Comparison of ENCODE assay signal across 7 cellular contexts in the genomic region with DNA sequence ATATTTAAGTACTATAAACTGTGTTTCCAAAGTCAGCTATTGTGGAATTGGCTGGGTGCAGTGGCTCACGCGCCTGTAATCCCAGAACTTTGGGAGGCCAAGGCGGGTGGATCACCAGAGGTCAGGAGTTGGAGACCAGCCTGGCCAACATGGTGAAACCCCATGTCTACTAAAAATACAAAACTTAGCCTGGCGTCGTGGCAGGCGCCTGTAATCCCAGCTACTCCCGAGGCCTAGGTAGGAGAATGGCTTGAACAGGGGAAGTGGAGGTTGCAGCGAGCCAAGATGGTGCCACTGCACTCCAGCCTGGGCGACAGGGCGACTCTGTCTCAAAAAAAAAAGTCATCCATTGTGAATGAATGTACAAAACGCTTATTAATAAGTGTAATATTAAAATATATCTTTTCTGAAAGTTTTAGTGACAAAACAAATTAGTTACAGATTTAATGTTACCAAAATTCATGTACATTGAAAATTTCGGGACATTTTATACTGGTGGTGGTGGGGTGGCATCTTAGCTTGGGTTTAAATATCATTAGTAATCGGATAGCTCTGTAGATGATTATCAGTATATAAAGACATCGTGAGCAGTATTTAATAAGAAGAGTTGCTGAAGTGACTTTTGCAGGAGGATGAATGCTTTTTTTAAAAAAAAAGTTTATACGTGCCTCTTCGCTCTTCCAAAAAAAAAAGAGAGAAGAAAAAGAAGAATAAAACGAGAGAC. TPM values are rescaled to one million over a fixed set of nuclear protein-coding genes. Genes with fewer than 3 reads are reported as not detected.
A peak's percentile ranks its signal among the peaks of the same experiment; 100 is the strongest.
DNase-seq lines count a peak whose midpoint lies in the region; ATAC-seq lines count a peak whose summit lies in the region.

No MANE protein-coding gene starts in this region.

- peaks cover 21% of the 10 kb centered on the region for H3K36me3 Mint-ChIP-seq in T-cell
- H3K36me3 Mint-ChIP-seq in stimulated activated effector memory CD8-positive, alpha-beta T cell treated with anti-CD3 and anti-CD28 coated beads, Interleukin-12 subunit alpha, Interleukin-12 subunit beta, amount 100 ng/mL, for 72 hours, result peaks cover 69% of the 10 kb centered on the region

- peak overlapping the region; percentile 79 to 92 (median 88) for H3K4me3 Mint-ChIP-seq in T-cell
- H3K4me3 Mint-ChIP-seq in stimulated activated effector memory CD8-positive, alpha-beta T cell treated with anti-CD3 and anti-CD28 coated beads, Interleukin-12 subunit alpha, Interleukin-12 subunit beta, amount 100 ng/mL, for 72 hours, result peak overlapping the region; percentile 84

- CTCF ChIA-PET in T-cell (lab: Charles Lee), result interaction anchor here in 1 of 2 donors (0.5 to 2.3 kb wide), 7 partner anchors 12 to 1723 kb away, joined by 3 to 13 read pairs (median 6); partner anchors contain the start of genes CTH and LRRC40

- intact Hi-C loops in head of caudate nucleus (cut with DNase I), result loop anchor here (2.0 to 10.0 kb wide), 2 partner anchors 16 to 184 kb away; partner anchors contain the start of gene LRRC40

- H3K27me3 Mint-ChIP-seq in T-cell, result no peaks in the 10 kb centered on the region

- POLR2A ChIA-PET in T-cell (lab: Charles Lee), result interaction anchor here (0.6 to 3.9 kb wide), 13 partner anchors 12 to 133 kb away, joined by 3 to 57 read pairs (median 3); partner anchors contain the start of gene LRRC40 (in 2 of the 2)

- ATAC-seq in GM18873 (IDR thresholded peaks at IDR 0.05; ENCODE audit: low FRiP score, unreplicated experiment), result peak; percentile 21
- peak; percentile 3 for ATAC-seq in HG02840 (IDR thresholded peaks at IDR 0.05; ENCODE audit: low FRiP score, unreplicated experiment)
- ATAC-seq in T-cell (replicated peaks in 1 of 4), result peak in 1 of 4 experiments; percentile 1
- no peak for ATAC-seq in stimulated activated effector memory CD8-positive, alpha-beta T cell treated with anti-CD3 and anti-CD28 coated beads, Interleukin-12 subunit alpha, Interleukin-12 subunit beta, amount 100 ng/mL, for 72 hours

- H3K27ac Mint-ChIP-seq in T-cell, result peak overlapping the region; percentile 93 to 97
- peak overlapping the region; percentile 97 for H3K27ac Mint-ChIP-seq in stimulated activated effector memory CD8-positive, alpha-beta T cell treated with anti-CD3 and anti-CD28 coated beads, Interleukin-12 subunit alpha, Interleukin-12 subunit beta, amount 100 ng/mL, for 72 hours

- DNase-seq in T-cell, result no peak
- DNase-seq in globus pallidus (ENCODE audit: low spot score), result peak; percentile 2
- no peak for DNase-seq in stimulated activated effector memory CD8-positive, alpha-beta T cell treated with anti-CD3 and anti-CD28 coated beads, Interleukin-12 subunit alpha, Interleukin-12 subunit beta, amount 100 ng/mL, for 72 hours (ENCODE audit: low spot score in 2 of 2)
- no peak for DNase-seq in RPMI8226
- DNase-seq in head of caudate nucleus, result no peak

- H3K4me1 Mint-ChIP-seq in T-cell, result peaks cover 44 to 50% (median 50%) of the 10 kb centered on the region in 3 donors
- peaks cover 24% of the 10 kb centered on the region for H3K4me1 Mint-ChIP-seq in stimulated activated effector memory CD8-positive, alpha-beta T cell treated with anti-CD3 and anti-CD28 coated beads, Interleukin-12 subunit alpha, Interleukin-12 subunit beta, amount 100 ng/mL, for 72 hours

- no peaks in the 10 kb centered on the region for H3K9me3 Mint-ChIP-seq in T-cell
- no peaks in the 10 kb centered on the region for H3K9me3 Mint-ChIP-seq in stimulated activated effector memory CD8-positive, alpha-beta T cell treated with anti-CD3 and anti-CD28 coated beads, Interleukin-12 subunit alpha, Interleukin-12 subunit beta, amount 100 ng/mL, for 72 hours

RNA-seq across cellular contexts. Expression of gene SRSF11, which starts 0.5 kb away (rescaled TPM):
- total RNA-seq in T-cell, result 100 to 1,000 TPM; 291 to 374 (median 302) TPM

RNA-seq across cellular contexts. Expression of gene LRRC40, which starts 15.3 kb away (rescaled TPM):
- total RNA-seq in T-cell, result 10 to 100 TPM in 4 of 5 donors, 1 to 10 TPM in 1; 9.7 to 11.3 (median 10.8) TPM
